14 cellular contexts compared by ENCODE assay signal in the genomic region with DNA sequence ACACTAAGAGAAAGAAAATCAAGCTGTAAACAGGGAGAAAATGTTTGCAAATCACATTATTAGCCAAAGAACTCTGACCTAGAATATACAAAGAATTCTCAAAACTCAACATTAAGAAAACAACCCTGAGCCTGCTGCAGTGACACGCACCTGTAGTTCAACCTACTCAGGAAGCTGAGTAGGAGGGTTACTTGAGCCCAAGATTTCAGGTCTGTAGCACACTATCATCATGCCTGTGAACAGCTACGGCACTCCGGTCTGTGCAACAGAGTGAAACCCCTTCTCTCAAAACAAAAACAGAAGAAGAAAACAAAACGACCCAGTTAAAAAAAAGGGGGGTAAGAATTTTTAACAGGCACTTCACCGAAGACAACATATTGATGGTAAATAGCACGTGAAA. TPM values are rescaled to one million over a fixed set of nuclear protein-coding genes. Genes with fewer than 3 reads are reported as not detected.
DNase-seq lines count a peak whose midpoint lies in the region; ATAC-seq, FAIRE-seq and TF ChIP-seq lines count a peak whose summit lies in the region.
"Had no signal": no experiment of that assay in that cellular context is flagged by ENCODE, and none has a peak within 500 bp of the region (broad histone marks: within the 10 kb centered on the region; RNA-seq: fewer than 3 reads in every experiment).

No MANE protein-coding gene starts in this region.

- DNase-seq in GM12892 (ENCODE audit: insufficient read length) = peak; percentile 20
- no peak for DNase-seq in hippocampal formation (lab: John Stamatoyannopoulos, UW)
- no peak for DNase-seq in kidney glomerular epithelial cell (lab: John Stamatoyannopoulos, UW)
- DNase-seq: activated CD4-positive, CD25-positive, alpha-beta regulatory T cell treated with anti-CD3 and anti-CD28 coated beads, Interleukin-2, amount 50 U/mL, for 72 hours; activated naive CD8-positive, alpha-beta T cell treated with anti-CD3 and anti-CD28 coated beads, Interleukin-2, amount 50 U/mL, for 24 hours; effector CD8-positive, alpha-beta T cell; naive thymus-derived CD4-positive, alpha-beta T cell; Right ventricle myocardium superior; stomach had no signal

- FAIRE-seq in GM12892 (lab: Jason Lieb, UNC) = peak; percentile 93

- peak; percentile 77 for ATAC-seq in GM21367 (IDR thresholded peaks at IDR 0.05; ENCODE audit: unreplicated experiment)
- peak; percentile 74 for ATAC-seq in HG02981 (IDR thresholded peaks at IDR 0.05; ENCODE audit: unreplicated experiment)
- ATAC-seq in GM19324 (IDR thresholded peaks at IDR 0.05; ENCODE audit: low FRiP score, unreplicated experiment) = no peak
- ATAC-seq in HG03457 (IDR thresholded peaks at IDR 0.05; ENCODE audit: unreplicated experiment) = no peak
- ATAC-seq: activated naive CD8-positive, alpha-beta T cell treated with anti-CD3 and anti-CD28 coated beads, Interleukin-2, amount 50 U/mL, for 24 hours; naive thymus-derived CD4-positive, alpha-beta T cell had no signal

- 0 out of 2 replicates have a peak overlapping the region, but pooled peaks have one; percentile 3 for H2AFZ ChIP-seq in OCI-LY1 (ENCODE audit: low read length)

- peak overlapping the region; percentile 74 for H3K4me2 ChIP-seq in OCI-LY1 (ENCODE audit: low read length)

- H3K27ac ChIP-seq in OCI-LY1 (ENCODE audit: low read depth, low read length, poor library complexity, severe bottlenecking) = peak overlapping the region; percentile 96
- H3K27ac ChIP-seq: stomach had no signal

- peaks cover 62% of the 10 kb centered on the region for H3K4me1 ChIP-seq in OCI-LY1 (ENCODE audit: insufficient read depth, low read length, severe bottlenecking)

- H3K4me3 ChIP-seq in OCI-LY1 (ENCODE audit: low read depth, low read length, poor library complexity, severe bottlenecking) = peak overlapping the region; percentile 50
- H3K4me3 ChIP-seq: stomach had no signal

- H4K20me1 ChIP-seq in OCI-LY1 (ENCODE audit: insufficient read depth, low read length) = no peaks in the 10 kb centered on the region

- H3K36me3 ChIP-seq in OCI-LY1 (ENCODE audit: insufficient read depth, low read length) = peaks cover 26% of the 10 kb centered on the region

- H3K9me3 ChIP-seq in OCI-LY1 (ENCODE audit: low read length) = no peaks in the 10 kb centered on the region
- H3K9me3 ChIP-seq: stomach had no signal

- H3K9ac ChIP-seq in OCI-LY1 (ENCODE audit: low read length) = peak overlapping the region; percentile 62

- H3K79me2 ChIP-seq in OCI-LY1 (ENCODE audit: insufficient read depth, low read length) = peaks cover 11% of the 10 kb centered on the region; the same call in 1 of the 2 replicates

- no peak for TF ChIP-seq POLR2A in GM12892 (IDR thresholded peaks at IDR 0.05; ENCODE audit: low read depth, low read length)

- no peak for TF ChIP-seq CTCF in OCI-LY1 (IDR thresholded peaks at IDR 0.05; ENCODE audit: low read length)

- no peaks in the 10 kb centered on the region for H3K9me2 ChIP-seq in OCI-LY1 (ENCODE audit: low read depth, low read length)

- H3F3A ChIP-seq in OCI-LY1 (ENCODE audit: insufficient read depth, low read length) = no peaks in the 10 kb centered on the region

- no peaks in the 10 kb centered on the region for H3K27me3 ChIP-seq in OCI-LY1 (ENCODE audit: insufficient read depth, low read length)
- H3K27me3 ChIP-seq: stomach had no signal

RNA-seq across cellular contexts. Expression of a gene that starts 20.8 kb away (rescaled TPM):
- polyA plus RNA-seq in GM12892 (2012; ENCODE audit: missing spikeins) = 28.3 TPM

Comparison
In these comparisons a context has a peak if more than half of its experiments do, and no peak if none do; other contexts are left out.
1. ATAC-seq: peak in GM21367 (single experiment) and HG02981 (single experiment); none in GM19324 (single experiment) and HG03457 (single experiment).